ENCODE assay signal across 27 cellular contexts in genomic region chr12:41992029-41992428, GRCh38.
DNase-seq lines count a peak whose midpoint lies in the region; ATAC-seq, FAIRE-seq and TF ChIP-seq lines count a peak whose summit lies in the region.
"Had no signal": no experiment of that assay in that cellular context is flagged by ENCODE, and none has a peak within 500 bp of the region (broad histone marks: within the 10 kb centered on the region; RNA-seq: fewer than 3 reads in every experiment).

No MANE protein-coding gene starts in this region.

- H3K36me3 ChIP-seq in sigmoid colon: no peaks in the 10 kb centered on the region
- H3K36me3 ChIP-seq: adrenal gland, left lung, MG63, spleen, upper lobe of right lung had no signal

- intact Hi-C loops in sigmoid colon (cut with DNase I): no loop called here

- peak; percentile 84 to 95 for ATAC-seq in A549
- ATAC-seq in GM18873 (IDR thresholded peaks at IDR 0.05; ENCODE audit: low FRiP score, unreplicated experiment): no peak
- no peak for ATAC-seq in GM21737 (IDR thresholded peaks at IDR 0.05; ENCODE audit: unreplicated experiment)
- ATAC-seq: K562; left lung; naive thymus-derived CD4-positive, alpha-beta T cell; stimulated activated effector memory CD8-positive, alpha-beta T cell treated with anti-CD3 and anti-CD28 coated beads, Interleukin-12 subunit alpha, Interleukin-12 subunit beta, amount 100 ng/mL, for 72 hours; upper lobe of right lung had no signal

- whole genome bisulfite sequencing in A549 (ENCODE audit: missing lambda C conversion rate): 0% methylated on average over 1 of the region's 1 CpG
- WGBS in sigmoid colon, 2 donors: 13 to 43% methylated on average over 1 of the region's 1 CpG

- TF ChIP-seq EP300 in A549 (IDR thresholded peaks at IDR 0.05): no peak; a peak in 1 of 5 replicates
- TF ChIP-seq EP300 in sigmoid colon (IDR thresholded peaks at IDR 0.05): no peak

- no peak overlapping the region for H3K4me3 ChIP-seq in A549
- H3K4me3 ChIP-seq in sigmoid colon: no peak overlapping the region
- H3K4me3 ChIP-seq: adrenal gland, K562, left lung, MG63, SK-N-MC, spleen, upper lobe of right lung had no signal

- no peak for TF ChIP-seq CTCF in A549 (IDR thresholded peaks at IDR 0.05)
- no peak for TF ChIP-seq CTCF in sigmoid colon (IDR thresholded peaks at IDR 0.05)

- no peak for TF ChIP-seq POLR2A in A549 (IDR thresholded peaks at IDR 0.05; ENCODE audit: low read length)
- TF ChIP-seq POLR2A in sigmoid colon (IDR thresholded peaks at IDR 0.05): no peak

- peak overlapping the region; percentile 64 to 78; a peak in 5 of 6 replicates for H3K27ac ChIP-seq in A549
- H3K27ac ChIP-seq in sigmoid colon: no peak overlapping the region
- H3K27ac ChIP-seq: adrenal gland, C4-2B, left lung, SK-N-MC, spleen, upper lobe of right lung had no signal

- H3K4me2 ChIP-seq in A549: peak overlapping the region; percentile 60

- CTCF ChIA-PET in A549 (lab: Yijun Ruan, JAX): interaction anchor here (1.0 kb wide), 1 partner anchor 32 kb away, joined by 3 read pairs; no protein-coding TSS in a partner anchor

- POLR2A ChIA-PET in A549 (lab: Yijun Ruan, JAX): no interaction called here

- DNase-seq in A549 (ENCODE audit: low read depth in 1 of 2, low spot score in 1 of 2): peak; percentile 19 to 70
- DNase-seq in DMS53 (lab: John Stamatoyannopoulos, UW): peak; percentile 92
- DNase-seq in NCI-H69 (lab: John Stamatoyannopoulos, UW): peak; percentile 56
- DNase-seq in kidney glomerular epithelial cell (lab: John Stamatoyannopoulos, UW): peak; percentile 92
- DNase-seq in sigmoid colon: no peak
- no peak for DNase-seq in A172 (ENCODE audit: low spot score)
- DNase-seq: activated CD4-positive, alpha-beta T cell treated with anti-CD3 and anti-CD28 coated beads, Interleukin-2, amount 10 ng/mL, durations not matched to agents 24 days and 14 days; activated naive CD4-positive, alpha-beta T cell treated with Interleukin-2 at 50 U/mL for 16 hours; activated T-cell treated with anti-CD3 and anti-CD28 coated beads, Interleukin-2, amount 50 U/mL, for 48 hours; adrenal gland; left lung; MG63; naive thymus-derived CD4-positive, alpha-beta T cell; NCI-H446 treated with DMSO at 0.1 percent for 48 hours; RPMI8226; spleen; stimulated activated CD4-positive, alpha-beta T cell treated with anti-CD3 and anti-CD28 coated beads, Interleukin-2, amount 100 ng/mL, for 48 hours; upper lobe of right lung had no signal

- no peak for FAIRE-seq in A549 (lab: Jason Lieb, UNC)
- FAIRE-seq: D721Med, G401.6, H1, K562 had no signal

- no peak; a peak in 1 of 5 replicates for TF ChIP-seq RAD21 in A549 (conservative IDR thresholded peaks at IDR 0.05 in 1 of 2, IDR thresholded peaks at IDR 0.05 in 1 of 2)

- H3K9me3 ChIP-seq in A549 (no peaks in the 10 kb centered on the region), sigmoid colon (no peaks in the 10 kb centered on the region)
- H3K9me3 ChIP-seq: adrenal gland, MG63, upper lobe of right lung had no signal

- no peaks in the 10 kb centered on the region for H3K27me3 ChIP-seq in sigmoid colon
- H3K27me3 ChIP-seq: adrenal gland, left lung, MG63, spleen, upper lobe of right lung had no signal

- H3K4me1 ChIP-seq in A549: peaks cover 16% of the 10 kb centered on the region
- H3K4me1 ChIP-seq in sigmoid colon: no peaks in the 10 kb centered on the region
- H3K4me1 ChIP-seq: adrenal gland, left lung, spleen, upper lobe of right lung had no signal

TF ChIP-seq in A549, 52 proteins besides CTCF, POLR2A, EP300 and RAD21:
- TF ChIP-seq ZSCAN20 (CRISPR knock-in tag; IDR thresholded peaks at IDR 0.05) (no peak), HEYL (CRISPR knock-in tag; IDR thresholded peaks at IDR 0.05) (no peak), KDM5A (IDR thresholded peaks at IDR 0.05) (no peak), CEBPB (IDR thresholded peaks at IDR 0.05) (0 out of 4 replicates have a peak, but pooled peaks of 1 of the 2 experiments have one; percentile 32), RCOR1 (IDR thresholded peaks at IDR 0.05; ENCODE audit: low read depth, low read length) (no peak), ZNF302 (CRISPR knock-in tag; IDR thresholded peaks at IDR 0.05) (no peak), CHD2 (IDR thresholded peaks at IDR 0.05; ENCODE audit: low read length, partially characterized antibody) (no peak), EHF (CRISPR knock-in tag; IDR thresholded peaks at IDR 0.05) (no peak), FOSL2 (IDR thresholded peaks at IDR 0.05) (no peak), FOSL2 (CRISPR knock-in tag; IDR thresholded peaks at IDR 0.05) (peak; percentile 17; the same call in 1 of the 2 replicates), MAFK (IDR thresholded peaks at IDR 0.05; ENCODE audit: partially characterized antibody) (no peak), FOSB (CRISPR knock-in tag; IDR thresholded peaks at IDR 0.05) (no peak), CBX2 (IDR thresholded peaks at IDR 0.05; ENCODE audit: borderline replicate concordance, low read depth) (no peak)
- TF ChIP-seq, protein P1, sequence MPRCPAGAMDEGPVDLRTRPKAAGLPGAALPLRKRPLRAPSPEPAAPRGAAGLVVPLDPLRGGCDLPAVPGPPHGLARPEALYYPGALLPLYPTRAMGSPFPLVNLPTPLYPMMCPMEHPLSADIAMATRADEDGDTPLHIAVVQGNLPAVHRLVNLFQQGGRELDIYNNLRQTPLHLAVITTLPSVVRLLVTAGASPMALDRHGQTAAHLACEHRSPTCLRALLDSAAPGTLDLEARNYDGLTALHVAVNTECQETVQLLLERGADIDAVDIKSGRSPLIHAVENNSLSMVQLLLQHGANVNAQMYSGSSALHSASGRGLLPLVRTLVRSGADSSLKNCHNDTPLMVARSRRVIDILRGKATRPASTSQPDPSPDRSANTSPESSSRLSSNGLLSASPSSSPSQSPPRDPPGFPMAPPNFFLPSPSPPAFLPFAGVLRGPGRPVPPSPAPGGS (IDR thresholded peaks at IDR 0.05): no peak

Comparison
In these comparisons a context has a peak if more than half of its experiments do, and no peak if none do; other contexts are left out.
1. ATAC-seq: peak in A549 (2 of 2); none in GM18873 (single experiment) and GM21737 (single experiment).
2. DNase-seq: peak in A549 (2 of 2), DMS53 (single experiment), NCI-H69 (single experiment) and kidney glomerular epithelial cell (single experiment); none in sigmoid colon (single experiment) and A172 (single experiment).
3. H3K27ac ChIP-seq: peak in A549 (2 of 2); none in sigmoid colon (0 of 4).